13 cellular contexts compared by ENCODE assay signal in genomic region chr9:88310310-88310980, GRCh38.
DNase-seq lines count a peak whose midpoint lies in the region; ATAC-seq, FAIRE-seq and TF ChIP-seq lines count a peak whose summit lies in the region.
"Had no signal": no experiment of that assay in that cellular context is flagged by ENCODE, and none has a peak within 500 bp of the region (broad histone marks: within the 10 kb centered on the region; RNA-seq: fewer than 3 reads in every experiment).

No MANE protein-coding gene starts in this region.

- no peak overlapping the region for H3K14ac ChIP-seq in H1 (ENCODE audit: insufficient read length)

- H3K56ac ChIP-seq in H1 (replicated peaks; ENCODE audit: insufficient read length, low read depth, low read length), result no peak overlapping the region

- H3K4me2 ChIP-seq in H1 (ENCODE audit: insufficient read depth in 1 of 2, low read depth in 2 of 2, low read length in 2 of 2), result no peak overlapping the region; a peak in 1 of 4 replicates
- H3K4me2 ChIP-seq: SK-N-SH had no signal

- H3K79me2 ChIP-seq in H1 (ENCODE audit: control insufficient read depth in 1 of 2, insufficient read depth in 2 of 2, low read length in 2 of 2), result no peaks in the 10 kb centered on the region

- no peaks in the 10 kb centered on the region for H3K36me3 ChIP-seq in H1 (ENCODE audit: control insufficient read depth in 2 of 4, insufficient read depth in 4 of 4, low read length in 3 of 4)
- H3K36me3 ChIP-seq in testis (ENCODE audit: low read depth, missing control alignments), result no peaks in the 10 kb centered on the region

- peak; percentile 97 for FAIRE-seq in H1 (lab: Jason Lieb, UNC)
- FAIRE-seq: bronchial epithelial cell had no signal

- no peak overlapping the region for H3K4me3 ChIP-seq in H1 (ENCODE audit: extremely low read depth in 1 of 4, insufficient read depth in 2 of 4, low read depth in 3 of 4, low read length in 4 of 4)
- H3K4me3 ChIP-seq in testis, result peak overlapping the region in 1 of 2 donors; percentile 1

- H3K79me1 ChIP-seq in H1 (ENCODE audit: low read depth, low read length), result no peaks in the 10 kb centered on the region

- TF ChIP-seq EP300 in H1 (IDR thresholded peaks at IDR 0.05; ENCODE audit: borderline replicate concordance in 1 of 2, low read depth in 2 of 2, low read length in 2 of 2), result no peak

- H4K5ac ChIP-seq in H1 (ENCODE audit: insufficient read length, low read depth, low read length), result no peak overlapping the region

- no peaks in the 10 kb centered on the region for H3K27me3 Mint-ChIP-seq in activated CD4-positive, alpha-beta T cell treated with anti-CD3 and anti-CD28 coated beads, Interleukin-2, amount 10 ng/mL, durations not matched to agents 24 days and 14 days

- intact Hi-C loops in activated CD4-positive, alpha-beta T cell treated with anti-CD3 and anti-CD28 coated beads, Interleukin-2, amount 10 ng/mL, durations not matched to agents 24 days and 14 days (cut with micrococcal nuclease), result no loop called here
- intact Hi-C loops in testis (cut with DNase I; ENCODE audit: low total_unique reads), result no loop called here

- H3K9me3 Mint-ChIP-seq in activated CD4-positive, alpha-beta T cell treated with anti-CD3 and anti-CD28 coated beads, Interleukin-2, amount 10 ng/mL, durations not matched to agents 24 days and 14 days, result peaks cover 6% of the 10 kb centered on the region

- peak overlapping the region; percentile 49; the same call in 1 of the 2 replicates for H2AFZ ChIP-seq in H1 (ENCODE audit: low read length)

- H4K8ac ChIP-seq in H1 (ENCODE audit: extremely low read depth, insufficient read depth, low read length), result no peak overlapping the region

- peak; percentile 66 to 72 for TF ChIP-seq RAD21 in H1 (IDR thresholded peaks at IDR 0.05 in 1 of 2, conservative IDR thresholded peaks at IDR 0.05 in 1 of 2; ENCODE audit: low read depth in 2 of 2, low read length in 2 of 2)

- H3K4me1 Mint-ChIP-seq in activated CD4-positive, alpha-beta T cell treated with anti-CD3 and anti-CD28 coated beads, Interleukin-2, amount 10 ng/mL, durations not matched to agents 24 days and 14 days, result peaks cover 61% of the 10 kb centered on the region

- no peak for ATAC-seq in GM21825 (IDR thresholded peaks at IDR 0.05; ENCODE audit: unreplicated experiment)

- no peak overlapping the region for H2BK120ac ChIP-seq in H1 (replicated peaks; ENCODE audit: low read depth, low read length)

- 55% methylated on average over 10 of the region's 10 CpGs; no CpG with 5 or more reads in 1 of the 2 experiments for WGBS in H1 (ENCODE audit: extremely low coverage in 1 of 2, insufficient coverage in 1 of 2, insufficient read length in 1 of 2, insufficient replicate concordance in 2 of 2, low coverage in 1 of 2, low lambda C conversion rate in 2 of 2, missing lambda C conversion rate in 1 of 2), 2 experiments
- 56 to 69% methylated on average over 10 of the region's 10 CpGs for WGBS in testis, 2 donors

- H3K9me3 ChIP-seq in H1 (ENCODE audit: insufficient read depth in 2 of 2, low read depth in 1 of 2, low read length in 1 of 2), result no peaks in the 10 kb centered on the region
- H3K9me3 ChIP-seq in testis, result no peaks in the 10 kb centered on the region
- H3K9me3 ChIP-seq: SK-N-SH had no signal

- no peaks in the 10 kb centered on the region for H3K23me2 ChIP-seq in H1 (ENCODE audit: low read depth, low read length)

- CTCF ChIA-PET in H1 (lab: Charles Lee; ENCODE audit: partially characterized antibody), result interaction anchor here (0.7 to 1.9 kb wide), 11 partner anchors 14 to 223 kb away, joined by 3 to 6 read pairs (median 3); no protein-coding TSS in a partner anchor

- H2BK15ac ChIP-seq in H1 (ENCODE audit: low read length), result no peak overlapping the region

- peak overlapping the region; percentile 94; the same call in 1 of the 2 replicates for H2BK12ac ChIP-seq in H1 (ENCODE audit: low read depth, low read length)

- H2BK5ac ChIP-seq in H1 (ENCODE audit: low read depth, low read length), result peak overlapping the region; percentile 90; the same call in 1 of the 2 replicates

- H3K4me1 ChIP-seq in H1 (replicated peaks in 1 of 4; ENCODE audit: control insufficient read depth in 3 of 4, insufficient read depth in 4 of 4, low read length in 3 of 4) (peaks cover 2 to 21% (median 8%) of the 10 kb centered on the region in 4 experiments), testis (no peaks in the 10 kb centered on the region)

- H3K18ac ChIP-seq in H1 (ENCODE audit: extremely low read depth, low read length), result peak overlapping the region; percentile 83; the same call in 1 of the 2 replicates

- no peak for DNase-seq in activated CD4-positive, alpha-beta T cell treated with anti-CD3 and anti-CD28 coated beads, Interleukin-2, amount 10 ng/mL, durations not matched to agents 24 days and 14 days
- no peak for DNase-seq in activated CD4-positive, alpha-beta T cell treated with anti-CD3 and anti-CD28 coated beads for 4 hours
- DNase-seq in NOMO-1 treated with dmso at 0.1 percent for 144 hours (lab: John Stamatoyannopoulos, UW; ENCODE audit: unreplicated experiment) (peak; percentile 39), H1 (ENCODE audit: low read depth in 1 of 2, low spot score in 2 of 2) (peak; percentile 43 to 58), testis (peak; percentile 51), NK-92 (lab: John Stamatoyannopoulos, UW; ENCODE audit: unreplicated experiment) (no peak), AG08395 (ENCODE audit: low spot score) (no peak)
- DNase-seq: activated effector memory CD4-positive, alpha-beta T cell treated with Interleukin-2 at 50 U/mL for 16 hours; hypothalamus; NCI-H1092; SK-N-SH had no signal

- H2BK20ac ChIP-seq in H1 (ENCODE audit: low read length), result peak overlapping the region; percentile 87; the same call in 1 of the 2 replicates

- no peaks in the 10 kb centered on the region for H4K20me1 ChIP-seq in H1 (replicated peaks in 1 of 2; ENCODE audit: control insufficient read depth in 1 of 2, insufficient read depth in 2 of 2, low read length in 2 of 2)

- no peak overlapping the region for H3K4ac ChIP-seq in H1 (replicated peaks; ENCODE audit: insufficient read length, low read depth, low read length)

- no peak overlapping the region for H3K4me3 Mint-ChIP-seq in activated CD4-positive, alpha-beta T cell treated with anti-CD3 and anti-CD28 coated beads, Interleukin-2, amount 10 ng/mL, durations not matched to agents 24 days and 14 days

- H3K9ac ChIP-seq in H1 (replicated peaks in 1 of 4; ENCODE audit: extremely low read depth in 1 of 4, low read depth in 3 of 4, low read length in 3 of 4), result no peak overlapping the region; a peak in 1 of 7 replicates
- H3K9ac ChIP-seq: SK-N-SH had no signal

- H3K27me3 ChIP-seq in H1 (replicated peaks in 1 of 4; ENCODE audit: control insufficient read depth in 3 of 4, extremely low read depth in 1 of 4, insufficient read depth in 3 of 4, low read length in 3 of 4) (no peaks in the 10 kb centered on the region), testis (no peaks in the 10 kb centered on the region)

- H3K27ac Mint-ChIP-seq in activated CD4-positive, alpha-beta T cell treated with anti-CD3 and anti-CD28 coated beads, Interleukin-2, amount 10 ng/mL, durations not matched to agents 24 days and 14 days, result peak overlapping the region; percentile 19

- TF ChIP-seq POLR2A in H1 (IDR thresholded peaks at IDR 0.05; ENCODE audit: control extremely low read depth in 1 of 2, low read depth in 2 of 2, low read length in 2 of 2) (no peak), testis (IDR thresholded peaks at IDR 0.05) (no peak)

- TF ChIP-seq CTCF in H1 (IDR thresholded peaks at IDR 0.05; ENCODE audit: control extremely low read depth in 1 of 3, insufficient read depth in 1 of 3, low read depth in 1 of 3, low read length in 3 of 3) (peak; percentile 41 to 68 (median 41); a peak in 3 of 4 replicates), testis (IDR thresholded peaks at IDR 0.05) (no peak)

- H3K23ac ChIP-seq in H1 (ENCODE audit: insufficient read length), result no peak overlapping the region

- POLR2A ChIA-PET in H1 (lab: Charles Lee; ENCODE audit: partially characterized antibody), result interaction anchor here (0.8 to 1.1 kb wide), 2 partner anchors 11 to 77 kb away, joined by 3 to 4 read pairs; partner anchors contain the start of gene SPIN1

- peak overlapping the region; percentile 31 for H4K91ac ChIP-seq in H1 (replicated peaks; ENCODE audit: insufficient read length, low read length)

- H3K36me3 Mint-ChIP-seq in activated CD4-positive, alpha-beta T cell treated with anti-CD3 and anti-CD28 coated beads, Interleukin-2, amount 10 ng/mL, durations not matched to agents 24 days and 14 days (ENCODE audit: low read depth), result peaks cover 4% of the 10 kb centered on the region

- H3K27ac ChIP-seq in H1 (ENCODE audit: low read depth, low read length) (no peak overlapping the region), testis (peak overlapping the region in 1 of 2 donors; percentile 15)

- no peak overlapping the region for H2AK5ac ChIP-seq in H1 (ENCODE audit: low read depth, low read length)

TF ChIP-seq in H1, 55 proteins besides CTCF, POLR2A, EP300 and RAD21 (continues in another document):
- no peak for TF ChIP-seq E2F6 (IDR thresholded peaks at IDR 0.05)
- no peak for TF ChIP-seq SP1 (IDR thresholded peaks at IDR 0.05; ENCODE audit: low read depth, low read length)
- no peak for TF ChIP-seq RFX5 (IDR thresholded peaks at IDR 0.05; ENCODE audit: borderline replicate concordance, low read depth, low read length)
- TF ChIP-seq ZNF274 (IDR thresholded peaks at IDR 0.05; ENCODE audit: borderline replicate concordance, extremely low read depth, low read length), result no peak
- TF ChIP-seq CTBP2 (IDR thresholded peaks at IDR 0.05; ENCODE audit: borderline replicate concordance, insufficient read depth, insufficient read length, low read length), result no peak
- 0 out of 2 replicates have a peak, but pooled peaks have one; percentile 62 for TF ChIP-seq YY1 (IDR thresholded peaks at IDR 0.05; ENCODE audit: low read depth, low read length)
- TF ChIP-seq EGR1 (IDR thresholded peaks at IDR 0.05; ENCODE audit: borderline replicate concordance, low read depth, low read length), result no peak
- no peak for TF ChIP-seq GTF2F1 (IDR thresholded peaks at IDR 0.05; ENCODE audit: borderline replicate concordance, low read depth, low read length)
- TF ChIP-seq RBBP5 (IDR thresholded peaks at IDR 0.05; ENCODE audit: borderline replicate concordance, low read depth, low read length), result no peak
- TF ChIP-seq ATF3 (IDR thresholded peaks at IDR 0.05; ENCODE audit: insufficient read depth, low read depth, low read length), result no peak
- no peak for TF ChIP-seq TAF1 (IDR thresholded peaks at IDR 0.05; ENCODE audit: low read depth, low read length)
- no peak for TF ChIP-seq TCF12 (IDR thresholded peaks at IDR 0.05; ENCODE audit: low read depth, low read length)

Comparison
In these comparisons a context has a peak if more than half of its experiments do, and no peak if none do; other contexts are left out.
1. DNase-seq: peak in NOMO-1 treated with dmso at 0.1 percent for 144 hours (single experiment), H1 (2 of 2) and testis (single experiment); none in activated CD4-positive, alpha-beta T cell treated with anti-CD3 and anti-CD28 coated beads, Interleukin-2, amount 10 ng/mL, durations not matched to agents 24 days and 14 days (single experiment), activated CD4-positive, alpha-beta T cell treated with anti-CD3 and anti-CD28 coated beads for 4 hours (0 of 2), NK-92 (single experiment) and AG08395 (single experiment).
2. CTCF ChIP-seq: peak in H1 (3 of 3); none in testis (0 of 3).